ENCODE assay signal across 8 cellular contexts in the genomic region with DNA sequence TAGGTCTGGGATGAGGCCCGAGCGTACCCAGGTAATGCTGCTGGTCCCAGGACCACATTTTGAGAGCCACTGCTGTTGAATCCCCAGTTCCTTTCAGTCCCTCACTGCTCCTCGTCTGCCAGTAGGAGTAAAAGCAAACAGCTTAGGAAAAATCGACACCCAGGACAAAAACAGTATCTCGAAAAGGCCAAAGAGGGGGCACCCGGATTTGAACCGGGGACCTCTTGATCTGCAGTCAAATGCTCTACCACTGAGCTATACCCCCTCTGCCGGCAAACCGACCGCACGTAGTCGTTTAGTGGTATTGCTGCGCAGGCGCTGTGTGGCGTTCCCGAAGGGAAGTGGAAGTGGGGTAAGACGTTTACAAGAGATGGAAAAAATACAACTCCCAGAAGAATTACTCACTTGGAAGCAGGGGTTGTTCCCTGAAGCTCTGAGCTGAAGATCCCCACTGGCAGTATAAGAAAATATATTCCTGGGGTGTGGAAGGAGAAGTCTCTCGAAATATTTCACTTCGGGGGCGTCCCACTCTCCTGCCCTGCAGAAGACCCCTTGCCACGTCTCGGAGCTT. TPM values are rescaled to one million over a fixed set of nuclear protein-coding genes. Genes with fewer than 3 reads are reported as not detected.
DNase-seq lines count a peak whose midpoint lies in the region; ATAC-seq and TF ChIP-seq lines count a peak whose summit lies in the region.

No MANE protein-coding gene starts in this region.

- peak overlapping the region; percentile 98 to 100 (median 100) for H3K4me3 Mint-ChIP-seq in CD4-positive, CD25-positive, alpha-beta regulatory T cell
- H3K4me3 Mint-ChIP-seq in natural killer cell = peak overlapping the region; percentile 100
- peak overlapping the region; percentile 98 for H3K4me3 Mint-ChIP-seq in stimulated activated memory B cell treated with anti-CD40 and anti-IgM and Interleukin-4, amounts not matched to agents 10 μg/mL and 1 μg/mL and 100 μg/mL, for 72 hours

- TF ChIP-seq CTCF in fibroblast of the aortic adventitia (IDR thresholded peaks at IDR 0.05; ENCODE audit: insufficient read depth, low read length) (peak; percentile 42), natural killer cell (IDR thresholded peaks at IDR 0.05) (no peak)

- DNase-seq in CD4-positive, CD25-positive, alpha-beta regulatory T cell = peak; percentile 84 to 91 (median 85)
- peak; percentile 87 for DNase-seq in M059J (ENCODE audit: low read depth)
- peak; percentile 75 to 76 for DNase-seq in SHP77 (lab: John Stamatoyannopoulos, UW)
- peak; percentile 97 for DNase-seq in activated effector memory CD4-positive, alpha-beta T cell treated with anti-CD3 and anti-CD28 coated beads, Interleukin-2, amount 50 U/mL, for 16 hours
- DNase-seq in fibroblast of the aortic adventitia (ENCODE audit: low read depth) = peak; percentile 94
- DNase-seq in natural killer cell = peak; percentile 92

- peak overlapping the region; percentile 98 to 100 (median 99) for H3K27ac Mint-ChIP-seq in CD4-positive, CD25-positive, alpha-beta regulatory T cell
- H3K27ac Mint-ChIP-seq in natural killer cell = peak overlapping the region; percentile 100
- peak overlapping the region; percentile 80 for H3K27ac Mint-ChIP-seq in stimulated activated memory B cell treated with anti-CD40 and anti-IgM and Interleukin-4, amounts not matched to agents 10 μg/mL and 1 μg/mL and 100 μg/mL, for 72 hours

- peaks cover 15 to 46% (median 30%) of the 10 kb centered on the region in 4 donors for H3K4me1 Mint-ChIP-seq in CD4-positive, CD25-positive, alpha-beta regulatory T cell
- H3K4me1 Mint-ChIP-seq in natural killer cell = peaks cover 41 to 48% of the 10 kb centered on the region in 2 donors
- peaks cover 28% of the 10 kb centered on the region for H3K4me1 Mint-ChIP-seq in stimulated activated memory B cell treated with anti-CD40 and anti-IgM and Interleukin-4, amounts not matched to agents 10 μg/mL and 1 μg/mL and 100 μg/mL, for 72 hours

- H3K4me1 ChIP-seq in CD4-positive, CD25-positive, alpha-beta regulatory T cell (ENCODE audit: control insufficient read depth, insufficient read depth, low read length, poor library complexity, severe bottlenecking) = peaks cover 26% of the 10 kb centered on the region

- peak overlapping the region; percentile 70 for H3K27ac ChIP-seq in CD4-positive, CD25-positive, alpha-beta regulatory T cell (ENCODE audit: insufficient read depth, low read length, poor library complexity, severe bottlenecking)

- intact Hi-C loops in natural killer cell (cut with micrococcal nuclease) = loop anchor here (1.0 to 5.0 kb wide), 8 partner anchors 59 to 426 kb away; a partner anchor contains a TSS

- no peaks in the 10 kb centered on the region for H3K36me3 ChIP-seq in CD4-positive, CD25-positive, alpha-beta regulatory T cell (ENCODE audit: control insufficient read depth, insufficient read depth, low read length)

- H3K36me3 Mint-ChIP-seq in CD4-positive, CD25-positive, alpha-beta regulatory T cell = peaks cover 10% of the 10 kb centered on the region
- H3K36me3 Mint-ChIP-seq in natural killer cell = peaks cover 10% of the 10 kb centered on the region
- no peaks in the 10 kb centered on the region for H3K36me3 Mint-ChIP-seq in stimulated activated memory B cell treated with anti-CD40 and anti-IgM and Interleukin-4, amounts not matched to agents 10 μg/mL and 1 μg/mL and 100 μg/mL, for 72 hours

- H3K9me3 ChIP-seq in CD4-positive, CD25-positive, alpha-beta regulatory T cell (ENCODE audit: control insufficient read depth in 2 of 2, low read length in 2 of 2) = no peaks in the 10 kb centered on the region

- H3K9me3 Mint-ChIP-seq in CD4-positive, CD25-positive, alpha-beta regulatory T cell = peaks cover 0 to 12% (median 4%) of the 10 kb centered on the region in 7 donors
- no peaks in the 10 kb centered on the region for H3K9me3 Mint-ChIP-seq in natural killer cell
- H3K9me3 Mint-ChIP-seq in stimulated activated memory B cell treated with anti-CD40 and anti-IgM and Interleukin-4, amounts not matched to agents 10 μg/mL and 1 μg/mL and 100 μg/mL, for 72 hours = no peaks in the 10 kb centered on the region

- ATAC-seq in CD4-positive, CD25-positive, alpha-beta regulatory T cell (ENCODE audit: low read depth in 2 of 2) = peak; percentile 47 to 58
- ATAC-seq in GM21515 (IDR thresholded peaks at IDR 0.05; ENCODE audit: unreplicated experiment) = peak; percentile 51
- ATAC-seq in natural killer cell = peak; percentile 63 to 76 (median 64)
- ATAC-seq in stimulated activated memory B cell treated with anti-CD40 and anti-IgM and Interleukin-4, amounts not matched to agents 10 μg/mL and 1 μg/mL and 100 μg/mL, for 72 hours = peak; percentile 85

- peaks cover 62% of the 10 kb centered on the region for H3K27me3 Mint-ChIP-seq in CD4-positive, CD25-positive, alpha-beta regulatory T cell
- H3K27me3 Mint-ChIP-seq in natural killer cell (ENCODE audit: low read depth in 2 of 2) = peaks cover 18 to 21% of the 10 kb centered on the region in 2 donors
- H3K27me3 Mint-ChIP-seq in stimulated activated memory B cell treated with anti-CD40 and anti-IgM and Interleukin-4, amounts not matched to agents 10 μg/mL and 1 μg/mL and 100 μg/mL, for 72 hours = peaks cover 35% of the 10 kb centered on the region

- peak overlapping the region; percentile 98 for H3K4me3 ChIP-seq in CD4-positive, CD25-positive, alpha-beta regulatory T cell (ENCODE audit: low read depth, low read length)
- peak overlapping the region; percentile 87 for H3K4me3 ChIP-seq in fibroblast of the aortic adventitia (ENCODE audit: low read depth, low read length)

- peaks cover 3% of the 10 kb centered on the region for H3K27me3 ChIP-seq in CD4-positive, CD25-positive, alpha-beta regulatory T cell (ENCODE audit: control insufficient read depth, insufficient read depth, low read length)

RNA-seq across cellular contexts. Expression of a gene that starts 2.2 kb away (rescaled TPM):
- total RNA-seq in CD4-positive, CD25-positive, alpha-beta regulatory T cell = 12.9 TPM
- polyA plus RNA-seq in CD4-positive, CD25-positive, alpha-beta regulatory T cell = 1 to 10 TPM in 2 of 4 donors, under 1 TPM in 2; 0.27 to 1.8 (median 1.1) TPM
- 0.81 and 1.2 TPM in 2 replicates for total RNA-seq in M059J (2014; rRNA removed; shearing (Covaris generic))
- total RNA-seq in fibroblast of the aortic adventitia (ENCODE audit: low replicate concordance) (3.1 and 3.3 TPM in 2 replicates), natural killer cell (10 to 100 TPM in 2 of 3 donors, 1 to 10 TPM in 1; 5.7 to 53.6 (median 15.9) TPM)

RNA-seq across cellular contexts. Expression of a gene that starts 12.3 kb away (rescaled TPM):
- total RNA-seq in CD4-positive, CD25-positive, alpha-beta regulatory T cell = not detected
- polyA plus RNA-seq in CD4-positive, CD25-positive, alpha-beta regulatory T cell = not detected
- total RNA-seq in M059J (2014; rRNA removed; shearing (Covaris generic)) = not detected in 2 replicates
- total RNA-seq in fibroblast of the aortic adventitia (ENCODE audit: low replicate concordance) = 2.1 TPM in 1 of 2 replicates, not detected in the other
- total RNA-seq in natural killer cell = under 1 TPM in 1 of 3 donors, not detected in 2; 0.33 TPM

RNA-seq across cellular contexts. Expression of a gene that starts 43.8 kb away (rescaled TPM):
- 19.3 TPM for total RNA-seq in CD4-positive, CD25-positive, alpha-beta regulatory T cell
- polyA plus RNA-seq in CD4-positive, CD25-positive, alpha-beta regulatory T cell = 1 to 10 TPM in 2 of 4 donors, under 1 TPM in 2; 0.48 to 1.5 (median 0.97) TPM
- total RNA-seq in M059J (2014; rRNA removed; shearing (Covaris generic)) = 0.59 and 1.2 TPM in 2 replicates
- total RNA-seq in fibroblast of the aortic adventitia (ENCODE audit: low replicate concordance) = 7.0 and 8.0 TPM in 2 replicates
- 10 to 100 TPM; 23.7 to 28.5 (median 28.1) TPM for total RNA-seq in natural killer cell

RNA-seq across cellular contexts. Expression of a gene that starts 46.5 kb away (rescaled TPM):
- total RNA-seq in CD4-positive, CD25-positive, alpha-beta regulatory T cell = 2,336 TPM
- 1,000 to 10,000 TPM; 2,055 to 3,537 (median 2,931) TPM for polyA plus RNA-seq in CD4-positive, CD25-positive, alpha-beta regulatory T cell
- total RNA-seq in M059J (2014; rRNA removed; shearing (Covaris generic)) = 1,597 and 1,617 TPM in 2 replicates
- total RNA-seq in fibroblast of the aortic adventitia (ENCODE audit: low replicate concordance) = 944 and 2,108 TPM in 2 replicates
- total RNA-seq in natural killer cell = 1,000 to 10,000 TPM; 1,182 to 1,484 (median 1,482) TPM

Comparison
In these comparisons a context has a peak if more than half of its experiments do, and no peak if none do; other contexts are left out.
1. Peak in every context shown above with its lines: DNase-seq, ATAC-seq, H3K4me3 ChIP-seq and H3K27ac ChIP-seq.